1 cellular context compared by ENCODE assay signal in the genomic region with DNA sequence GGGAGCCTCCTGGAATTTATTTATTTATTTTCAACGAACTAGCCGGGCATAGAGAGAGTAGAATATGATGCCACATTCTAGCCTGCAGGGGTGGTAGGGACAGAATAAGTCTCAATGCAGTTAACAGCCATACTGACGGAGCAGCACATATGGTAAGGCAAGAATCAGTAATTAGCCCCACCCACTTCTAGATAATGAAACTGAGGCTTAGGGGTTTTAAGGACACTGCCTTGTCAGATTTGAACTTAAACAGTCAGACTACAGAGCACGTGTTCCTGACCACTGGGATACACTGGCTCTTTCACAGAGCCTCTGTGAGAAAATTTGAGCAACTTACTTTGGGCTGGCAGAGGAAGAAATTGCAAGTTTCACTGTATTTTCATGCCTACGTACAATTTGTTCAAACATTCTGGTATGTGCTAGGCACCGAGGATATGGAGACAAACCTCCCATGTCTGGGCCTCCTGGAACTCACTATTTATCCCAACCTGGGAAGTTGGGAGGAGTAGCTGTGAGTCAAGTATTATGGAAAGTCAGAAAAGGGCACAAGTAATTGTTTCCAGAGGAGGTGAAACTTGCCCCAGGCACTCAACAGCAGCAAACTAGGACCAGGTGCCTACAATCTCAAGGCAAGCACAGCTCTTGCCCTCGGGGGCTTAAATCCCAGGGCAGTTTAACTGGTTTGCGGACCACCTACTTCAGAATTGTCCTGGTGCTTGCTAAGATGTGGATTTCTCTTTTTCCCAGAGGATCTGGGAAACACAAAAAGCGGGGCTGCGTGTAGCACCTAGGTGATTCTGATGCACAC.
TF ChIP-seq lines count a peak whose summit lies in the region.

No MANE protein-coding gene starts in this region.

TF ChIP-seq in K562, 482 proteins besides CTCF, POLR2A, EP300 and RAD21 (continued from another document and continues in another):
- TF ChIP-seq, protein P1, sequence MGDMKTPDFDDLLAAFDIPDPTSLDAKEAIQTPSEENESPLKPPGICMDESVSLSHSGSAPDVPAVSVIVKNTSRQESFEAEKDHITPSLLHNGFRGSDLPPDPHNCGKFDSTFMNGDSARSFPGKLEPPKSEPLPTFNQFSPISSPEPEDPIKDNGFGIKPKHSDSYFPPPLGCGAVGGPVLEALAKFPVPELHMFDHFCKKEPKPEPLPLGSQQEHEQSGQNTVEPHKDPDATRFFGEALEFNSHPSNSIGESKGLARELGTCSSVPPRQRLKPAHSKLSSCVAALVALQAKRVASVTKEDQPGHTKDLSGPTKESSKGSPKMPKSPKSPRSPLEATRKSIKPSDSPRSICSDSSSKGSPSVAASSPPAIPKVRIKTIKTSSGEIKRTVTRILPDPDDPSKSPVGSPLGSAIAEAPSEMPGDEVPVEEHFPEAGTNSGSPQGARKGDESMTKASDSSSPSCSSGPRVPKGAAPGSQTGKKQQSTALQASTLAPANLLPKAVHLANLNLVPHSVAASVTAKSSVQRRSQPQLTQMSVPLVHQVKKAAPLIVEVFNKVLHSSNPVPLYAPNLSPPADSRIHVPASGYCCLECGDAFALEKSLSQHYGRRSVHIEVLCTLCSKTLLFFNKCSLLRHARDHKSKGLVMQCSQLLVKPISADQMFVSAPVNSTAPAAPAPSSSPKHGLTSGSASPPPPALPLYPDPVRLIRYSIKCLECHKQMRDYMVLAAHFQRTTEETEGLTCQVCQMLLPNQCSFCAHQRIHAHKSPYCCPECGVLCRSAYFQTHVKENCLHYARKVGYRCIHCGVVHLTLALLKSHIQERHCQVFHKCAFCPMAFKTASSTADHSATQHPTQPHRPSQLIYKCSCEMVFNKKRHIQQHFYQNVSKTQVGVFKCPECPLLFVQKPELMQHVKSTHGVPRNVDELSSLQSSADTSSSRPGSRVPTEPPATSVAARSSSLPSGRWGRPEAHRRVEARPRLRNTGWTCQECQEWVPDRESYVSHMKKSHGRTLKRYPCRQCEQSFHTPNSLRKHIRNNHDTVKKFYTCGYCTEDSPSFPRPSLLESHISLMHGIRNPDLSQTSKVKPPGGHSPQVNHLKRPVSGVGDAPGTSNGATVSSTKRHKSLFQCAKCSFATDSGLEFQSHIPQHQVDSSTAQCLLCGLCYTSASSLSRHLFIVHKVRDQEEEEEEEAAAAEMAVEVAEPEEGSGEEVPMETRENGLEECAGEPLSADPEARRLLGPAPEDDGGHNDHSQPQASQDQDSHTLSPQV (IDR thresholded peaks at IDR 0.05): peak; percentile 85
- TF ChIP-seq FOXK2 (conservative IDR thresholded peaks at IDR 0.05 in 1 of 2, IDR thresholded peaks at IDR 0.05 in 1 of 2; ENCODE audit: low read depth in 2 of 2) (peak in 1 of 2 experiments; percentile 13; a peak in 1 of 4 replicates), RAD51 (IDR thresholded peaks at IDR 0.05; ENCODE audit: borderline replicate concordance, low read depth) (peak; percentile 59; the same call in 1 of the 2 replicates), ZNF766 (CRISPR knock-in tag; conservative IDR thresholded peaks at IDR 0.05) (peak; percentile 24; the same call in 1 of the 2 replicates), JUND (IDR thresholded peaks at IDR 0.05; ENCODE audit: borderline replicate concordance, low read depth, low read length) (peak; percentile 17; the same call in 1 of the 2 replicates), JUND (tag; IDR thresholded peaks at IDR 0.05; ENCODE audit: borderline replicate concordance, low read depth, low read length) (peak; percentile 60; the same call in 2 of the 3 replicates), SMARCA4 (IDR thresholded peaks at IDR 0.05) (peak; percentile 20; the same call in 1 of the 2 replicates), L3MBTL2 (IDR thresholded peaks at IDR 0.05) (peak; percentile 96), CXXC5 (CRISPR knock-in tag; IDR thresholded peaks at IDR 0.05) (0 out of 2 replicates have a peak, but pooled peaks have one; percentile 4), SMAD4 (CRISPR knock-in tag; conservative IDR thresholded peaks at IDR 0.05) (0 out of 2 replicates have a peak, but pooled peaks have one; percentile 16), GATAD2A (IDR thresholded peaks at IDR 0.05) (peak; percentile 75; the same call in 1 of the 2 replicates), MYBL2 (IDR thresholded peaks at IDR 0.05; ENCODE audit: low read depth) (peak; percentile 82), MYBL2 (CRISPR knock-in tag; IDR thresholded peaks at IDR 0.05; ENCODE audit: borderline replicate concordance) (no peak), KLF6 (CRISPR knock-in tag; IDR thresholded peaks at IDR 0.05; ENCODE audit: borderline replicate concordance) (peak; percentile 26; the same call in 1 of the 2 replicates), ESRRA (IDR thresholded peaks at IDR 0.05; ENCODE audit: borderline replicate concordance, low read depth) (no peak), NRF1 (conservative IDR thresholded peaks at IDR 0.05 in 1 of 2, IDR thresholded peaks at IDR 0.05 in 1 of 2) (peak in 1 of 2 experiments; percentile 30; a peak in 1 of 4 replicates), RBBP5 (IDR thresholded peaks at IDR 0.05; ENCODE audit: borderline replicate concordance, insufficient read depth, low read length, poor library complexity, severe bottlenecking) (peak; percentile 38), TAF15 (IDR thresholded peaks at IDR 0.05; ENCODE audit: low read depth, low read length) (no peak), PTRF (tag; IDR thresholded peaks at IDR 0.05) (0 out of 2 replicates have a peak, but pooled peaks have one; percentile 8), PHB (CRISPR knock-in tag; IDR thresholded peaks at IDR 0.05) (no peak), SAP30 (IDR thresholded peaks at IDR 0.05; ENCODE audit: borderline replicate concordance, insufficient read depth, low read depth, low read length, poor library complexity, severe bottlenecking) (peak; percentile 50)
- TF ChIP-seq, protein P2, sequence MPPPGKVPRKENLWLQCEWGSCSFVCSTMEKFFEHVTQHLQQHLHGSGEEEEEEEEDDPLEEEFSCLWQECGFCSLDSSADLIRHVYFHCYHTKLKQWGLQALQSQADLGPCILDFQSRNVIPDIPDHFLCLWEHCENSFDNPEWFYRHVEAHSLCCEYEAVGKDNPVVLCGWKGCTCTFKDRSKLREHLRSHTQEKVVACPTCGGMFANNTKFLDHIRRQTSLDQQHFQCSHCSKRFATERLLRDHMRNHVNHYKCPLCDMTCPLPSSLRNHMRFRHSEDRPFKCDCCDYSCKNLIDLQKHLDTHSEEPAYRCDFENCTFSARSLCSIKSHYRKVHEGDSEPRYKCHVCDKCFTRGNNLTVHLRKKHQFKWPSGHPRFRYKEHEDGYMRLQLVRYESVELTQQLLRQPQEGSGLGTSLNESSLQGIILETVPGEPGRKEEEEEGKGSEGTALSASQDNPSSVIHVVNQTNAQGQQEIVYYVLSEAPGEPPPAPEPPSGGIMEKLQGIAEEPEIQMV (tag; conservative IDR thresholded peaks at IDR 0.05; ENCODE audit: low read depth): 0 out of 2 replicates have a peak, but pooled peaks have one; percentile 8
- TF ChIP-seq, protein P3, sequence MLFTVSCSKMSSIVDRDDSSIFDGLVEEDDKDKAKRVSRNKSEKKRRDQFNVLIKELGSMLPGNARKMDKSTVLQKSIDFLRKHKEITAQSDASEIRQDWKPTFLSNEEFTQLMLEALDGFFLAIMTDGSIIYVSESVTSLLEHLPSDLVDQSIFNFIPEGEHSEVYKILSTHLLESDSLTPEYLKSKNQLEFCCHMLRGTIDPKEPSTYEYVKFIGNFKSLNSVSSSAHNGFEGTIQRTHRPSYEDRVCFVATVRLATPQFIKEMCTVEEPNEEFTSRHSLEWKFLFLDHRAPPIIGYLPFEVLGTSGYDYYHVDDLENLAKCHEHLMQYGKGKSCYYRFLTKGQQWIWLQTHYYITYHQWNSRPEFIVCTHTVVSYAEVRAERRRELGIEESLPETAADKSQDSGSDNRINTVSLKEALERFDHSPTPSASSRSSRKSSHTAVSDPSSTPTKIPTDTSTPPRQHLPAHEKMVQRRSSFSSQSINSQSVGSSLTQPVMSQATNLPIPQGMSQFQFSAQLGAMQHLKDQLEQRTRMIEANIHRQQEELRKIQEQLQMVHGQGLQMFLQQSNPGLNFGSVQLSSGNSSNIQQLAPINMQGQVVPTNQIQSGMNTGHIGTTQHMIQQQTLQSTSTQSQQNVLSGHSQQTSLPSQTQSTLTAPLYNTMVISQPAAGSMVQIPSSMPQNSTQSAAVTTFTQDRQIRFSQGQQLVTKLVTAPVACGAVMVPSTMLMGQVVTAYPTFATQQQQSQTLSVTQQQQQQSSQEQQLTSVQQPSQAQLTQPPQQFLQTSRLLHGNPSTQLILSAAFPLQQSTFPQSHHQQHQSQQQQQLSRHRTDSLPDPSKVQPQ (CRISPR knock-in tag; IDR thresholded peaks at IDR 0.05; ENCODE audit: borderline replicate concordance): no peak
- TF ChIP-seq, protein P4, sequence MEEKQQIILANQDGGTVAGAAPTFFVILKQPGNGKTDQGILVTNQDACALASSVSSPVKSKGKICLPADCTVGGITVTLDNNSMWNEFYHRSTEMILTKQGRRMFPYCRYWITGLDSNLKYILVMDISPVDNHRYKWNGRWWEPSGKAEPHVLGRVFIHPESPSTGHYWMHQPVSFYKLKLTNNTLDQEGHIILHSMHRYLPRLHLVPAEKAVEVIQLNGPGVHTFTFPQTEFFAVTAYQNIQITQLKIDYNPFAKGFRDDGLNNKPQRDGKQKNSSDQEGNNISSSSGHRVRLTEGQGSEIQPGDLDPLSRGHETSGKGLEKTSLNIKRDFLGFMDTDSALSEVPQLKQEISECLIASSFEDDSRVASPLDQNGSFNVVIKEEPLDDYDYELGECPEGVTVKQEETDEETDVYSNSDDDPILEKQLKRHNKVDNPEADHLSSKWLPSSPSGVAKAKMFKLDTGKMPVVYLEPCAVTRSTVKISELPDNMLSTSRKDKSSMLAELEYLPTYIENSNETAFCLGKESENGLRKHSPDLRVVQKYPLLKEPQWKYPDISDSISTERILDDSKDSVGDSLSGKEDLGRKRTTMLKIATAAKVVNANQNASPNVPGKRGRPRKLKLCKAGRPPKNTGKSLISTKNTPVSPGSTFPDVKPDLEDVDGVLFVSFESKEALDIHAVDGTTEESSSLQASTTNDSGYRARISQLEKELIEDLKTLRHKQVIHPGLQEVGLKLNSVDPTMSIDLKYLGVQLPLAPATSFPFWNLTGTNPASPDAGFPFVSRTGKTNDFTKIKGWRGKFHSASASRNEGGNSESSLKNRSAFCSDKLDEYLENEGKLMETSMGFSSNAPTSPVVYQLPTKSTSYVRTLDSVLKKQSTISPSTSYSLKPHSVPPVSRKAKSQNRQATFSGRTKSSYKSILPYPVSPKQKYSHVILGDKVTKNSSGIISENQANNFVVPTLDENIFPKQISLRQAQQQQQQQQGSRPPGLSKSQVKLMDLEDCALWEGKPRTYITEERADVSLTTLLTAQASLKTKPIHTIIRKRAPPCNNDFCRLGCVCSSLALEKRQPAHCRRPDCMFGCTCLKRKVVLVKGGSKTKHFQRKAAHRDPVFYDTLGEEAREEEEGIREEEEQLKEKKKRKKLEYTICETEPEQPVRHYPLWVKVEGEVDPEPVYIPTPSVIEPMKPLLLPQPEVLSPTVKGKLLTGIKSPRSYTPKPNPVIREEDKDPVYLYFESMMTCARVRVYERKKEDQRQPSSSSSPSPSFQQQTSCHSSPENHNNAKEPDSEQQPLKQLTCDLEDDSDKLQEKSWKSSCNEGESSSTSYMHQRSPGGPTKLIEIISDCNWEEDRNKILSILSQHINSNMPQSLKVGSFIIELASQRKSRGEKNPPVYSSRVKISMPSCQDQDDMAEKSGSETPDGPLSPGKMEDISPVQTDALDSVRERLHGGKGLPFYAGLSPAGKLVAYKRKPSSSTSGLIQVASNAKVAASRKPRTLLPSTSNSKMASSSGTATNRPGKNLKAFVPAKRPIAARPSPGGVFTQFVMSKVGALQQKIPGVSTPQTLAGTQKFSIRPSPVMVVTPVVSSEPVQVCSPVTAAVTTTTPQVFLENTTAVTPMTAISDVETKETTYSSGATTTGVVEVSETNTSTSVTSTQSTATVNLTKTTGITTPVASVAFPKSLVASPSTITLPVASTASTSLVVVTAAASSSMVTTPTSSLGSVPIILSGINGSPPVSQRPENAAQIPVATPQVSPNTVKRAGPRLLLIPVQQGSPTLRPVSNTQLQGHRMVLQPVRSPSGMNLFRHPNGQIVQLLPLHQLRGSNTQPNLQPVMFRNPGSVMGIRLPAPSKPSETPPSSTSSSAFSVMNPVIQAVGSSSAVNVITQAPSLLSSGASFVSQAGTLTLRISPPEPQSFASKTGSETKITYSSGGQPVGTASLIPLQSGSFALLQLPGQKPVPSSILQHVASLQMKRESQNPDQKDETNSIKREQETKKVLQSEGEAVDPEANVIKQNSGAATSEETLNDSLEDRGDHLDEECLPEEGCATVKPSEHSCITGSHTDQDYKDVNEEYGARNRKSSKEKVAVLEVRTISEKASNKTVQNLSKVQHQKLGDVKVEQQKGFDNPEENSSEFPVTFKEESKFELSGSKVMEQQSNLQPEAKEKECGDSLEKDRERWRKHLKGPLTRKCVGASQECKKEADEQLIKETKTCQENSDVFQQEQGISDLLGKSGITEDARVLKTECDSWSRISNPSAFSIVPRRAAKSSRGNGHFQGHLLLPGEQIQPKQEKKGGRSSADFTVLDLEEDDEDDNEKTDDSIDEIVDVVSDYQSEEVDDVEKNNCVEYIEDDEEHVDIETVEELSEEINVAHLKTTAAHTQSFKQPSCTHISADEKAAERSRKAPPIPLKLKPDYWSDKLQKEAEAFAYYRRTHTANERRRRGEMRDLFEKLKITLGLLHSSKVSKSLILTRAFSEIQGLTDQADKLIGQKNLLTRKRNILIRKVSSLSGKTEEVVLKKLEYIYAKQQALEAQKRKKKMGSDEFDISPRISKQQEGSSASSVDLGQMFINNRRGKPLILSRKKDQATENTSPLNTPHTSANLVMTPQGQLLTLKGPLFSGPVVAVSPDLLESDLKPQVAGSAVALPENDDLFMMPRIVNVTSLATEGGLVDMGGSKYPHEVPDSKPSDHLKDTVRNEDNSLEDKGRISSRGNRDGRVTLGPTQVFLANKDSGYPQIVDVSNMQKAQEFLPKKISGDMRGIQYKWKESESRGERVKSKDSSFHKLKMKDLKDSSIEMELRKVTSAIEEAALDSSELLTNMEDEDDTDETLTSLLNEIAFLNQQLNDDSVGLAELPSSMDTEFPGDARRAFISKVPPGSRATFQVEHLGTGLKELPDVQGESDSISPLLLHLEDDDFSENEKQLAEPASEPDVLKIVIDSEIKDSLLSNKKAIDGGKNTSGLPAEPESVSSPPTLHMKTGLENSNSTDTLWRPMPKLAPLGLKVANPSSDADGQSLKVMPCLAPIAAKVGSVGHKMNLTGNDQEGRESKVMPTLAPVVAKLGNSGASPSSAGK (IDR thresholded peaks at IDR 0.05): peak; percentile 86
- TF ChIP-seq, protein P5, sequence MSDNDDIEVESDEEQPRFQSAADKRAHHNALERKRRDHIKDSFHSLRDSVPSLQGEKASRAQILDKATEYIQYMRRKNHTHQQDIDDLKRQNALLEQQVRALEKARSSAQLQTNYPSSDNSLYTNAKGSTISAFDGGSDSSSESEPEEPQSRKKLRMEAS (CRISPR knock-in tag; IDR thresholded peaks at IDR 0.05): peak; percentile 29; the same call in 1 of the 2 replicates
- TF ChIP-seq, protein P6, sequence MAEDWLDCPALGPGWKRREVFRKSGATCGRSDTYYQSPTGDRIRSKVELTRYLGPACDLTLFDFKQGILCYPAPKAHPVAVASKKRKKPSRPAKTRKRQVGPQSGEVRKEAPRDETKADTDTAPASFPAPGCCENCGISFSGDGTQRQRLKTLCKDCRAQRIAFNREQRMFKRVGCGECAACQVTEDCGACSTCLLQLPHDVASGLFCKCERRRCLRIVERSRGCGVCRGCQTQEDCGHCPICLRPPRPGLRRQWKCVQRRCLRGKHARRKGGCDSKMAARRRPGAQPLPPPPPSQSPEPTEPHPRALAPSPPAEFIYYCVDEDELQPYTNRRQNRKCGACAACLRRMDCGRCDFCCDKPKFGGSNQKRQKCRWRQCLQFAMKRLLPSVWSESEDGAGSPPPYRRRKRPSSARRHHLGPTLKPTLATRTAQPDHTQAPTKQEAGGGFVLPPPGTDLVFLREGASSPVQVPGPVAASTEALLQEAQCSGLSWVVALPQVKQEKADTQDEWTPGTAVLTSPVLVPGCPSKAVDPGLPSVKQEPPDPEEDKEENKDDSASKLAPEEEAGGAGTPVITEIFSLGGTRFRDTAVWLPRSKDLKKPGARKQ (CRISPR knock-in tag; IDR thresholded peaks at IDR 0.05): no peak
